13 cellular contexts compared by ENCODE assay signal in the genomic region with DNA sequence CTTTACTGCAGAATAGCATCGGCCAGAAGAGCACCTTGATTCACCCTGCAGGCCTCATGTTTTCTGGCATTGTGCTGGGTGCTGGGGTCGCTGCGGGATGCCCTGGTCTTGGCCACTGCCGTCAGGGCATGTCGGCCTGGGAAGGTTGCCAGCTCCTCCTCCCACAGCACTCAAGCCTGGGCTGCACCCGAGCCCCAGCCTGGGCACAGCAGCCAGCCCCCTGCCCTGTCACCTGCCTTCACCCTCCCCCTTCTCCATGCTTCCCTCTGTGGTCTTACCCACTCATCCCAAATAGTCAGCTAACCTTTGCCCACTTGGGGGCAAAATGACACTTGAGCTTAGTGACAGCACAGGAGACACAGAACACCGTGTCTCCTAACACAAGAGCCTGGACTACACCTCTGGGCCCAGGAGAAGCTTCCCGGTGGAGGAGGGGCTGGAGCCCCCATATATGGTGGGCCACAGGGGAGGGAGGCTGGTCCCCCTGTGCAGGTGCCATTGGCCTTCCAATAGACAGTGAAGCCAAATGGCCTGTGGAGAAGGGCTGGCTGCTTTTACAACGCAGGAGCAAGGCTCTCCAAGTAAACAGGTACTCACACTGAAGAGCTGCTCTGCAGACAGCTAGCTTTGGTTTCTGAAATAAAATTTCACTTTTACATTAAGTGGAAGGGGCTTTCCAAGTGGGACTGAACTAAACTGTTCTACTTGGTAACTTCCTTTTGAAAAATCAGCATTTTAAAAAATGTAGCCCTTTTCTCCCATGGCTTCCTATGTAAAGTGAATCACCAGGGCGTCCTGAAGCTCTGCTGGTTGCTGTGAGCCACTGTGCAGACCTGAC. TPM values are rescaled to one million over a fixed set of nuclear protein-coding genes. Genes with fewer than 3 reads are reported as not detected.
A peak's percentile ranks its signal among the peaks of the same experiment; 100 is the strongest.
DNase-seq lines count a peak whose midpoint lies in the region; ATAC-seq and TF ChIP-seq lines count a peak whose summit lies in the region.
"Had no signal": no experiment of that assay in that cellular context is flagged by ENCODE, and none has a peak within 500 bp of the region (broad histone marks: within the 10 kb centered on the region; RNA-seq: fewer than 3 reads in every experiment).

No MANE protein-coding gene starts in this region.

- CTCF ChIA-PET in activated CD4-positive, alpha-beta T cell treated with anti-CD3 and anti-CD28 coated beads for 36 hours (lab: Charles Lee) = interaction anchor here (0.8 to 1.7 kb wide), 2 partner anchors 19 to 176 kb away, joined by 4 to 5 read pairs; no protein-coding TSS in a partner anchor

- peaks cover 13% of the 10 kb centered on the region for H3K4me1 ChIP-seq in endodermal cell (ENCODE audit: control insufficient read depth, insufficient read depth, low read length)

- H3K9me3 ChIP-seq in endodermal cell (ENCODE audit: control insufficient read depth, low read length) = no peaks in the 10 kb centered on the region

- POLR2A ChIA-PET in activated CD4-positive, alpha-beta T cell treated with anti-CD3 and anti-CD28 coated beads for 36 hours (lab: Charles Lee) = no interaction called here

- 91 to 95% methylated on average over 6 to 10 of the region's 10 CpGs for WGBS in endodermal cell (ENCODE audit: insufficient coverage in 1 of 2, insufficient read length in 1 of 2), 2 experiments

- no peak for TF ChIP-seq CTCF in endodermal cell (conservative IDR thresholded peaks at IDR 0.05)

- intact Hi-C loops in activated CD4-positive, alpha-beta T cell treated with anti-CD3 and anti-CD28 coated beads for 36 hours (cut with DNase I, micrococcal nuclease) = no loop called here

- H3K36me3 ChIP-seq in endodermal cell (ENCODE audit: control insufficient read depth, insufficient read depth, low read length) = peaks cover 13% of the 10 kb centered on the region

- H3K9ac ChIP-seq in endodermal cell (ENCODE audit: extremely low read depth, low read length, poor library complexity, severe bottlenecking) = no peak overlapping the region

- no peaks in the 10 kb centered on the region for H3K9me3 Mint-ChIP-seq in activated CD4-positive, alpha-beta T cell treated with anti-CD3 and anti-CD28 coated beads for 36 hours (ENCODE audit: low read depth)
- no peaks in the 10 kb centered on the region for H3K9me3 Mint-ChIP-seq in endodermal cell
- H3K9me3 Mint-ChIP-seq in stimulated activated naive B cell treated with anti-CD40 and anti-IgM and Interleukin-4, amounts not matched to agents 10 μg/mL and 1 μg/mL and 100 μg/mL, for 72 hours = no peaks in the 10 kb centered on the region
- H3K9me3 Mint-ChIP-seq: WTC11 had no signal

- H3K36me3 Mint-ChIP-seq in activated CD4-positive, alpha-beta T cell treated with anti-CD3 and anti-CD28 coated beads for 36 hours (ENCODE audit: low read depth) = peaks cover 50% of the 10 kb centered on the region
- H3K36me3 Mint-ChIP-seq in endodermal cell (ENCODE audit: low read depth) = peaks cover 25% of the 10 kb centered on the region
- peaks cover 43 to 57% of the 10 kb centered on the region in 2 donors for H3K36me3 Mint-ChIP-seq in stimulated activated naive B cell treated with anti-CD40 and anti-IgM and Interleukin-4, amounts not matched to agents 10 μg/mL and 1 μg/mL and 100 μg/mL, for 72 hours
- H3K36me3 Mint-ChIP-seq: WTC11 had no signal

- H3K4me1 Mint-ChIP-seq in activated CD4-positive, alpha-beta T cell treated with anti-CD3 and anti-CD28 coated beads for 36 hours = peaks cover 22% of the 10 kb centered on the region
- H3K4me1 Mint-ChIP-seq in endodermal cell = peaks cover 16% of the 10 kb centered on the region
- H3K4me1 Mint-ChIP-seq in stimulated activated naive B cell treated with anti-CD40 and anti-IgM and Interleukin-4, amounts not matched to agents 10 μg/mL and 1 μg/mL and 100 μg/mL, for 72 hours = peaks cover 25 to 47% of the 10 kb centered on the region in 2 donors

- peak overlapping the region; percentile 68 for H3K27ac Mint-ChIP-seq in activated CD4-positive, alpha-beta T cell treated with anti-CD3 and anti-CD28 coated beads for 36 hours
- peak overlapping the region; percentile 21 for H3K27ac Mint-ChIP-seq in endodermal cell
- peak overlapping the region; percentile 59 for H3K27ac Mint-ChIP-seq in stimulated activated naive B cell treated with anti-CD40 and anti-IgM and Interleukin-4, amounts not matched to agents 10 μg/mL and 1 μg/mL and 100 μg/mL, for 72 hours
- H3K27ac Mint-ChIP-seq: WTC11 had no signal

- no peak overlapping the region for H3K4me3 ChIP-seq in endodermal cell (ENCODE audit: low read length)

- no peaks in the 10 kb centered on the region for H3K27me3 ChIP-seq in endodermal cell (ENCODE audit: control insufficient read depth, insufficient read depth, low read length, poor library complexity, severe bottlenecking)

- H3K27me3 Mint-ChIP-seq in activated CD4-positive, alpha-beta T cell treated with anti-CD3 and anti-CD28 coated beads for 36 hours = no peaks in the 10 kb centered on the region
- H3K27me3 Mint-ChIP-seq in endodermal cell (ENCODE audit: insufficient read depth) = no peaks in the 10 kb centered on the region
- no peaks in the 10 kb centered on the region for H3K27me3 Mint-ChIP-seq in stimulated activated naive B cell treated with anti-CD40 and anti-IgM and Interleukin-4, amounts not matched to agents 10 μg/mL and 1 μg/mL and 100 μg/mL, for 72 hours

- H3K27ac ChIP-seq in endodermal cell (ENCODE audit: low read depth, low read length) = no peak overlapping the region

- no peak for DNase-seq in activated CD4-positive, alpha-beta T cell treated with anti-CD3 and anti-CD28 coated beads for 36 hours
- no peak for DNase-seq in activated CD4-positive, alpha-beta T cell treated with anti-CD3 and anti-CD28 coated beads, Interleukin-2, amount 50 U/mL, for 48 hours
- DNase-seq in NCI-H1105 treated with DMSO at 0.1 percent for 48 hours (lab: John Stamatoyannopoulos, UW) (peak; percentile 76), endodermal cell (no peak)
- DNase-seq in stimulated activated naive B cell treated with anti-CD40 and anti-IgM and Interleukin-4, amounts not matched to agents 10 μg/mL and 1 μg/mL and 100 μg/mL, for 72 hours = no peak
- DNase-seq: Calu3, mesenchymal stem cell, NCI-H2107 had no signal

- no peak overlapping the region for H3K4me3 Mint-ChIP-seq in activated CD4-positive, alpha-beta T cell treated with anti-CD3 and anti-CD28 coated beads for 36 hours
- no peak overlapping the region for H3K4me3 Mint-ChIP-seq in endodermal cell
- no peak overlapping the region for H3K4me3 Mint-ChIP-seq in stimulated activated naive B cell treated with anti-CD40 and anti-IgM and Interleukin-4, amounts not matched to agents 10 μg/mL and 1 μg/mL and 100 μg/mL, for 72 hours
- H3K4me3 Mint-ChIP-seq: WTC11 had no signal

- ATAC-seq in activated CD4-positive, alpha-beta T cell treated with anti-CD3 and anti-CD28 coated beads for 36 hours = peak; percentile 69
- ATAC-seq in stimulated activated naive B cell treated with anti-CD40 and anti-IgM and Interleukin-4, amounts not matched to agents 10 μg/mL and 1 μg/mL and 100 μg/mL, for 72 hours (replicated peaks) = no peak
- ATAC-seq in HG02970 (IDR thresholded peaks at IDR 0.05; ENCODE audit: low FRiP score, unreplicated experiment) = no peak
- ATAC-seq in HG03045 (IDR thresholded peaks at IDR 0.05; ENCODE audit: unreplicated experiment) = no peak
- no peak for ATAC-seq in GM19023 (IDR thresholded peaks at IDR 0.05; ENCODE audit: unreplicated experiment)
- ATAC-seq: SK-N-SH treated with all-trans-retinoic acid at 6 μM for 48 hours, WTC11 had no signal

RNA-seq across cellular contexts. Expression of gene AMN, which starts 51.2 kb away (rescaled TPM):
- total RNA-seq in activated CD4-positive, alpha-beta T cell treated with anti-CD3 and anti-CD28 coated beads for 36 hours = under 1 TPM; 0.23 to 0.53 TPM
- total RNA-seq in endodermal cell = 1 to 10 TPM; 1.9 to 3.2 TPM
- 1.6 TPM for polyA plus RNA-seq in endodermal cell (2013, experiment 1 of 2)
- 0.62 TPM for polyA plus RNA-seq in endodermal cell (2013, experiment 2 of 2)
